In genomic region chr21:35071347-35071746, GRCh38 we compare ENCODE assay signal across 18 cellular contexts. TPM values are rescaled to one million over a fixed set of nuclear protein-coding genes. Genes with fewer than 3 reads are reported as not detected.
A peak's percentile ranks its signal among the peaks of the same experiment; 100 is the strongest.
DNase-seq lines count a peak whose midpoint lies in the region; ATAC-seq, FAIRE-seq and TF ChIP-seq lines count a peak whose summit lies in the region.
"Had no signal": no experiment of that assay in that cellular context is flagged by ENCODE, and none has a peak within 500 bp of the region (broad histone marks: within the 10 kb centered on the region; RNA-seq: fewer than 3 reads in every experiment).

No MANE protein-coding gene starts in this region.

- no peaks in the 10 kb centered on the region for H3K27me3 Mint-ChIP-seq in stimulated activated naive CD8-positive, alpha-beta T cell treated with anti-CD3 and anti-CD28 coated beads, Interleukin-15, amount 100 ng/mL, for 72 hours

- no peak overlapping the region for H3K4me3 Mint-ChIP-seq in stimulated activated naive CD8-positive, alpha-beta T cell treated with anti-CD3 and anti-CD28 coated beads, Interleukin-15, amount 100 ng/mL, for 72 hours
- H3K4me3 Mint-ChIP-seq: CD14-positive monocyte had no signal

- CTCF ChIA-PET in HEK293 (lab: Yijun Ruan, JAX), result interaction anchor here (0.6 kb wide), 1 partner anchor 203 kb away, joined by 3 read pairs; no protein-coding TSS in a partner anchor

- POLR2A ChIA-PET in HEK293 (lab: Yijun Ruan, JAX), result no interaction called here

- peaks cover 0 to 6% (median 0%) of the 10 kb centered on the region in 4 donors for H3K27me3 ChIP-seq in pancreas

- H3K27ac ChIP-seq in HEK293 (ENCODE audit: extremely low read depth, low read depth, low read length) (no peak overlapping the region), pancreas (no peak overlapping the region)

- WGBS in pancreas, 2 donors, result 62 to 77% methylated on average over 2 of the region's 2 CpGs

- peak; percentile 72 for ATAC-seq in stimulated activated naive CD8-positive, alpha-beta T cell treated with anti-CD3 and anti-CD28 coated beads, Interleukin-15, amount 100 ng/mL, for 72 hours
- no peak for ATAC-seq in pancreas
- ATAC-seq: K562, Panc1 had no signal

- peaks cover 8 to 9% of the 10 kb centered on the region in 2 donors for H3K9me3 Mint-ChIP-seq in stimulated activated naive CD8-positive, alpha-beta T cell treated with anti-CD3 and anti-CD28 coated beads, Interleukin-15, amount 100 ng/mL, for 72 hours

- no peak for TF ChIP-seq CTCF in HEK293 (tag by site-specific recombination; IDR thresholded peaks at IDR 0.05)
- TF ChIP-seq CTCF in pancreas (IDR thresholded peaks at IDR 0.05), result no peak

- H3K27ac Mint-ChIP-seq in stimulated activated naive CD8-positive, alpha-beta T cell treated with anti-CD3 and anti-CD28 coated beads, Interleukin-15, amount 100 ng/mL, for 72 hours, result no peak overlapping the region
- H3K27ac Mint-ChIP-seq: CD14-positive monocyte had no signal

- no peak for DNase-seq in RCC 7860 (ENCODE audit: low spot score)
- peak; percentile 52 for DNase-seq in myocyte (ENCODE audit: low read depth)
- no peak for DNase-seq in stimulated activated naive CD8-positive, alpha-beta T cell treated with anti-CD3 and anti-CD28 coated beads, Interleukin-15, amount 100 ng/mL, for 72 hours
- no peak for DNase-seq in pancreas
- DNase-seq in NCI-H2227 (lab: John Stamatoyannopoulos, UW; ENCODE audit: unreplicated experiment), result no peak
- DNase-seq in DMS53 (lab: John Stamatoyannopoulos, UW), result no peak
- DNase-seq: ACHN, AML-193, Caco-2, NCI-H146, NCI-H2081 treated with DMSO at 0.1 percent for 48 hours, NCI-H510A treated with DMSO at 0.1 percent for 48 hours, Right ventricle myocardium superior had no signal

- peak; percentile 67 for FAIRE-seq in RCC 7860 (lab: Jason Lieb, UNC)
- FAIRE-seq in pancreas (lab: Jason Lieb, UNC), result no peak
- FAIRE-seq: K562 had no signal

- H3K4me1 ChIP-seq in HEK293 (ENCODE audit: control insufficient read depth, insufficient read depth, low read length), result no peaks in the 10 kb centered on the region
- H3K4me1 ChIP-seq in pancreas, result no peaks in the 10 kb centered on the region
- H3K4me1 ChIP-seq: Caco-2, HAP-1 had no signal

- intact Hi-C loops in pancreas (cut with DNase I), result no loop called here

- H3K9me3 ChIP-seq in HEK293 (ENCODE audit: control insufficient read depth, insufficient read depth, low read depth, low read length) (no peaks in the 10 kb centered on the region), pancreas (no peaks in the 10 kb centered on the region)
- H3K9me3 ChIP-seq: Caco-2, HAP-1 had no signal

- peaks cover 17% of the 10 kb centered on the region for H3K4me1 Mint-ChIP-seq in stimulated activated naive CD8-positive, alpha-beta T cell treated with anti-CD3 and anti-CD28 coated beads, Interleukin-15, amount 100 ng/mL, for 72 hours

- no peaks in the 10 kb centered on the region for H3K36me3 ChIP-seq in HEK293 (ENCODE audit: control insufficient read depth in 2 of 2, insufficient read depth in 1 of 2, low read length in 2 of 2)
- H3K36me3 ChIP-seq in pancreas, result no peaks in the 10 kb centered on the region
- H3K36me3 ChIP-seq: HAP-1 had no signal

- H3K4me3 ChIP-seq in HEK293 (ENCODE audit: low read depth, low read length) (no peak overlapping the region), pancreas (no peak overlapping the region)
- H3K4me3 ChIP-seq: HAP-1, K562 had no signal

TF ChIP-seq in HEK293, 187 proteins besides CTCF, POLR2A, EP300 and RAD21:
- TF ChIP-seq ZNF140 (tag by site-specific recombination; IDR thresholded peaks at IDR 0.05), result no peak
- no peak for TF ChIP-seq ZNF514 (tag by site-specific recombination; IDR thresholded peaks at IDR 0.05)
- TF ChIP-seq, protein P1, sequence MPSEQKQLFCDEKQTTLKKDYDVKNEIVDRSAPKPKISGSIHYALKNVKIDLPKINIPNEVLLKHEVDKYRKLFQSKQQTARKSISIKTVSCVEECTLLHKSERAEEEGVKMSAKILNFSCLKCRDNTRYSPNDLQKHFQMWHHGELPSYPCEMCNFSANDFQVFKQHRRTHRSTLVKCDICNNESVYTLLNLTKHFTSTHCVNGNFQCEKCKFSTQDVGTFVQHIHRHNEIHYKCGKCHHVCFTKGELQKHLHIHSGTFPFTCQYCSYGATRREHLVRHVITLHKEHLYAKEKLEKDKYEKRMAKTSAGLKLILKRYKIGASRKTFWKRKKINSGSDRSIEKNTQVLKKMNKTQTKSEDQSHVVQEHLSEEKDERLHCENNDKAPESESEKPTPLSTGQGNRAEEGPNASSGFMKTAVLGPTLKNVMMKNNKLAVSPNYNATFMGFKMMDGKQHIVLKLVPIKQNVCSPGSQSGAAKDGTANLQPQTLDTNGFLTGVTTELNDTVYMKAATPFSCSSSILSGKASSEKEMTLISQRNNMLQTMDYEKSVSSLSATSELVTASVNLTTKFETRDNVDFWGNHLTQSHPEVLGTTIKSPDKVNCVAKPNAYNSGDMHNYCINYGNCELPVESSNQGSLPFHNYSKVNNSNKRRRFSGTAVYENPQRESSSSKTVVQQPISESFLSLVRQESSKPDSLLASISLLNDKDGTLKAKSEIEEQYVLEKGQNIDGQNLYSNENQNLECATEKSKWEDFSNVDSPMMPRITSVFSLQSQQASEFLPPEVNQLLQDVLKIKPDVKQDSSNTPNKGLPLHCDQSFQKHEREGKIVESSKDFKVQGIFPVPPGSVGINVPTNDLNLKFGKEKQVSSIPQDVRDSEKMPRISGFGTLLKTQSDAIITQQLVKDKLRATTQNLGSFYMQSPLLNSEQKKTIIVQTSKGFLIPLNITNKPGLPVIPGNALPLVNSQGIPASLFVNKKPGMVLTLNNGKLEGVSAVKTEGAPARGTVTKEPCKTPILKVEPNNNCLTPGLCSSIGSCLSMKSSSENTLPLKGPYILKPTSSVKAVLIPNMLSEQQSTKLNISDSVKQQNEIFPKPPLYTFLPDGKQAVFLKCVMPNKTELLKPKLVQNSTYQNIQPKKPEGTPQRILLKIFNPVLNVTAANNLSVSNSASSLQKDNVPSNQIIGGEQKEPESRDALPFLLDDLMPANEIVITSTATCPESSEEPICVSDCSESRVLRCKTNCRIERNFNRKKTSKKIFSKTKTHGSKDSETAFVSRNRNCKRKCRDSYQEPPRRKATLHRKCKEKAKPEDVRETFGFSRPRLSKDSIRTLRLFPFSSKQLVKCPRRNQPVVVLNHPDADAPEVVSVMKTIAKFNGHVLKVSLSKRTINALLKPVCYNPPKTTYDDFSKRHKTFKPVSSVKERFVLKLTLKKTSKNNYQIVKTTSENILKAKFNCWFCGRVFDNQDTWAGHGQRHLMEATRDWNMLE (tag by site-specific recombination; conservative IDR thresholded peaks at IDR 0.05; ENCODE audit: low read depth), result no peak
- no peak for TF ChIP-seq ZNF211 (tag by site-specific recombination; IDR thresholded peaks at IDR 0.05; ENCODE audit: low read depth)
- TF ChIP-seq ZNF747 (tag by site-specific recombination; IDR thresholded peaks at IDR 0.05), result no peak
- TF ChIP-seq EGR2 (tag by site-specific recombination; IDR thresholded peaks at IDR 0.05; ENCODE audit: low read depth), result peak; percentile 53; the same call in 1 of the 2 replicates
- no peak for TF ChIP-seq ZNF571 (tag by site-specific recombination; IDR thresholded peaks at IDR 0.05)
- no peak for TF ChIP-seq ZSCAN4 (tag by site-specific recombination; IDR thresholded peaks at IDR 0.05)
- TF ChIP-seq MEIS1 (CRISPR knock-in tag; IDR thresholded peaks at IDR 0.05; ENCODE audit: borderline replicate concordance), result no peak
- no peak for TF ChIP-seq ZSCAN5A (tag by site-specific recombination; IDR thresholded peaks at IDR 0.05)
- TF ChIP-seq ZFHX2 (tag by site-specific recombination; conservative IDR thresholded peaks at IDR 0.05), result peak; percentile 38
- TF ChIP-seq ZFP3 (tag by site-specific recombination; IDR thresholded peaks at IDR 0.05; ENCODE audit: low read depth), result no peak
- TF ChIP-seq ZNF701 (tag by site-specific recombination; IDR thresholded peaks at IDR 0.05), result no peak
- no peak for TF ChIP-seq ZBTB6 (tag by site-specific recombination; IDR thresholded peaks at IDR 0.05)
- TF ChIP-seq ZNF830 (tag by site-specific recombination; IDR thresholded peaks at IDR 0.05; ENCODE audit: low read depth), result no peak

RNA-seq across cellular contexts. Expression of gene RUNX1, which starts 22.2 kb away (rescaled TPM):
- total RNA-seq in myocyte (166 and 221 TPM in 2 replicates), pancreas (10 to 100 TPM in 2 of 6 donors, 1 to 10 TPM in 4; 3.0 to 38.2 (median 5.5) TPM)
- 81.3 TPM for polyA plus RNA-seq in myocyte (2012)
- 1 to 10 TPM; 2.1 to 3.9 TPM for polyA plus RNA-seq in pancreas
